Comparison of ENCODE assay signal across 6 cellular contexts in genomic region chr1:1068374-1069060, GRCh38. TPM values are rescaled to one million over a fixed set of nuclear protein-coding genes. Genes with fewer than 3 reads are reported as not detected.
DNase-seq lines count a peak whose midpoint lies in the region; ATAC-seq and TF ChIP-seq lines count a peak whose summit lies in the region.

No MANE protein-coding gene starts in this region.

- BruUV-seq in mammary epithelial cell (replicated peaks; lab: Mats Ljungman, UMichigan): no TSS peak

- H3K4me1 ChIP-seq in mammary epithelial cell (ENCODE audit: insufficient read depth, low read length) (peaks cover 25% of the 10 kb centered on the region), prostate gland (replicated peaks) (peaks cover 2% of the 10 kb centered on the region)

- H4K20me1 ChIP-seq in mammary epithelial cell (ENCODE audit: insufficient read depth, low read length): no peaks in the 10 kb centered on the region

- H3K27ac ChIP-seq in mammary epithelial cell (ENCODE audit: insufficient read depth, low read depth, low read length) (no peak overlapping the region), prostate gland (peak overlapping the region; percentile 61 to 72)

- peak overlapping the region in 1 of 3 experiments; percentile 69 for H3K4me3 ChIP-seq in mammary epithelial cell (replicated peaks in 1 of 3; ENCODE audit: insufficient read depth in 1 of 3, low read depth in 2 of 3, low read length in 3 of 3)
- peak overlapping the region; percentile 37 to 42 for H3K4me3 ChIP-seq in prostate gland

- in situ Hi-C loops in mammary epithelial cell (cut with MboI; ENCODE audit: low sequenced_read_pairs in 2 of 2): no loop called here

- H3K9ac ChIP-seq in mammary epithelial cell (ENCODE audit: insufficient read depth, low read length): no peak overlapping the region

- CTCF ChIA-PET in mammary epithelial cell (lab: Charles Lee; ENCODE audit: low non-redundant PET): no interaction called here

- intact Hi-C loops in mammary epithelial cell (cut with micrococcal nuclease): no loop called here
- intact Hi-C loops in prostate gland (cut with DNase I): no loop called here

- no peak for ATAC-seq in GM19397 (IDR thresholded peaks at IDR 0.05; ENCODE audit: unreplicated experiment)

- 8% methylated on average over 25 of the region's 63 CpGs for WGBS in mammary epithelial cell (ENCODE audit: low coverage, missing lambda C conversion rate)
- WGBS in prostate gland: 5% methylated on average over 43 of the region's 63 CpGs

- no peak overlapping the region for H2AFZ ChIP-seq in mammary epithelial cell (ENCODE audit: low read depth, low read length)

- H3K9me3 ChIP-seq in mammary epithelial cell (replicated peaks; ENCODE audit: insufficient read depth, low read length) (no peaks in the 10 kb centered on the region), prostate gland (no peaks in the 10 kb centered on the region)

- no peaks in the 10 kb centered on the region for H3K79me2 ChIP-seq in mammary epithelial cell (ENCODE audit: insufficient read depth, low read length)

- DNase-seq in DMS79 (lab: John Stamatoyannopoulos, UW): peak; percentile 65
- DNase-seq in NCI-H226: peak; percentile 40
- peak; percentile 35 for DNase-seq in mammary epithelial cell
- no peak for DNase-seq in prostate gland (ENCODE audit: low spot score)
- no peak for DNase-seq in T1000 (lab: John Stamatoyannopoulos, UW)

- H3K27me3 ChIP-seq in mammary epithelial cell (ENCODE audit: insufficient read depth, low read length) (no peaks in the 10 kb centered on the region), prostate gland (replicated peaks; ENCODE audit: insufficient read depth) (no peaks in the 10 kb centered on the region)

- peak overlapping the region; percentile 57 for H3K4me2 ChIP-seq in mammary epithelial cell (ENCODE audit: insufficient read depth, low read depth, low read length)

- no peak for TF ChIP-seq POLR2A in prostate gland (IDR thresholded peaks at IDR 0.05)

- H3K36me3 ChIP-seq in mammary epithelial cell (ENCODE audit: insufficient read depth, low read length) (no peaks in the 10 kb centered on the region), prostate gland (no peaks in the 10 kb centered on the region)

- no peak for TF ChIP-seq CTCF in mammary epithelial cell (conservative IDR thresholded peaks at IDR 0.05 in 1 of 2, IDR thresholded peaks at IDR 0.05 in 1 of 2; ENCODE audit: extremely low read depth in 1 of 2, insufficient read depth in 1 of 2, low read depth in 1 of 2, low read length in 2 of 2)
- no peak for TF ChIP-seq CTCF in prostate gland (IDR thresholded peaks at IDR 0.05)

- dilution Hi-C loops in mammary epithelial cell (cut with HindIII; ENCODE audit: low sequenced_read_pairs): loop anchor here (5.0 kb wide), 6 partner anchors 44 to 304 kb away; partner anchors contain the start of genes PLEKHN1 and TTLL10

RNA-seq across cellular contexts. Expression of gene RNF223, which starts 5.6 kb away (rescaled TPM):
- total RNA-seq in mammary epithelial cell: under 1 TPM in 1 of 2 donors, not detected in 1; 0.17 TPM
- 0.06 TPM for polyA plus RNA-seq in mammary epithelial cell
- not detected for polyA minus RNA-seq in mammary epithelial cell
- total RNA-seq in prostate gland: 1 to 10 TPM; 1.4 to 1.8 TPM

RNA-seq across cellular contexts. Expression of gene C1orf159, which starts 47.4 kb away (rescaled TPM):
- total RNA-seq in mammary epithelial cell (10 to 100 TPM in 1 of 2 donors, 1 to 10 TPM in 1; 9.5 to 23.8 TPM), prostate gland (10 to 100 TPM; 20.0 to 26.4 TPM)
- 11.6 TPM for polyA plus RNA-seq in mammary epithelial cell
- 0.88 TPM for polyA minus RNA-seq in mammary epithelial cell

RNA-seq across cellular contexts. Expression of gene AGRN, which starts 48.6 kb away (rescaled TPM):
- total RNA-seq in mammary epithelial cell (100 to 1,000 TPM; 313 to 373 TPM), prostate gland (10 to 100 TPM; 87.7 to 92.4 TPM)
- polyA plus RNA-seq in mammary epithelial cell: 117 TPM
- polyA minus RNA-seq in mammary epithelial cell: 254 TPM

RNA-seq across cellular contexts. Expression of gene ISG15, which starts 55.2 kb away (rescaled TPM):
- total RNA-seq in mammary epithelial cell (10 to 100 TPM in 1 of 2 donors, 1 to 10 TPM in 1; 6.8 to 14.0 TPM), prostate gland (10 to 100 TPM; 22.3 to 27.2 TPM)
- polyA plus RNA-seq in mammary epithelial cell: 11.6 TPM
- 2.6 TPM for polyA minus RNA-seq in mammary epithelial cell

Comparison
In these comparisons a context has a peak if more than half of its experiments do, and no peak if none do; other contexts are left out.
1. DNase-seq: peak in DMS79 (single experiment), NCI-H226 (single experiment) and mammary epithelial cell (single experiment); none in prostate gland (single experiment) and T1000 (single experiment).